20 cellular contexts compared by ENCODE assay signal in genomic region chr1:44640178-44640865, GRCh38. TPM values are rescaled to one million over a fixed set of nuclear protein-coding genes. Genes with fewer than 3 reads are reported as not detected.
A peak's percentile ranks its signal among the peaks of the same experiment; 100 is the strongest.
DNase-seq lines count a peak whose midpoint lies in the region; ATAC-seq, FAIRE-seq and TF ChIP-seq lines count a peak whose summit lies in the region.
"Had no signal": no experiment of that assay in that cellular context is flagged by ENCODE, and none has a peak within 500 bp of the region (broad histone marks: within the 10 kb centered on the region; RNA-seq: fewer than 3 reads in every experiment).

No MANE protein-coding gene starts in this region.

- no peaks in the 10 kb centered on the region for H3K9me3 ChIP-seq in kidney (ENCODE audit: control insufficient read depth in 1 of 2, low read length in 2 of 2)
- H3K9me3 ChIP-seq: stomach had no signal

- H3K4me1 ChIP-seq in kidney (ENCODE audit: control insufficient read depth in 1 of 2, insufficient read depth in 1 of 2, low read depth in 1 of 2, low read length in 2 of 2) = peaks cover 0 to 3% of the 10 kb centered on the region in 2 donors

- H3K27ac ChIP-seq in layer of hippocampus (ENCODE audit: low read depth, low read length) (peak overlapping the region; percentile 33), kidney (ENCODE audit: low read depth in 2 of 2, low read length in 2 of 2) (no peak overlapping the region)
- H3K27ac ChIP-seq: coronary artery, stomach had no signal

- no peak for DNase-seq in Right ventricle myocardium inferior (ENCODE audit: missing footprints)
- DNase-seq in cardiac septum (ENCODE audit: low spot score) = no peak
- peak; percentile 99 for DNase-seq in NCI-H82 (lab: John Stamatoyannopoulos, UW)
- no peak for DNase-seq in hepatic stellate cell (ENCODE audit: low spot score)
- DNase-seq in kidney = no peak
- DNase-seq in NOMO-1 treated with dmso at 0.1 percent for 144 hours (lab: John Stamatoyannopoulos, UW; ENCODE audit: unreplicated experiment) = no peak
- no peak for DNase-seq in NCI-H1048 (lab: John Stamatoyannopoulos, UW)
- DNase-seq: ACHN; activated CD4-positive, alpha-beta T cell treated with anti-CD3 and anti-CD28 coated beads for 4 hours; activated gamma-delta T cell treated with Interleukin-2 at 50 U/mL for 16 hours; foreskin melanocyte; Kasumi-1; natural killer cell; NCI-H2029 treated with DMSO at 0.1 percent for 48 hours; stomach had no signal

- no peak overlapping the region for H3K4me3 ChIP-seq in kidney (ENCODE audit: low read length in 2 of 2)
- H3K4me3 ChIP-seq: coronary artery, stomach had no signal

- FAIRE-seq in kidney (lab: Jason Lieb, UNC) = no peak
- FAIRE-seq: astrocyte, H1 had no signal

- peak; percentile 73 for ATAC-seq in Right ventricle myocardium inferior
- ATAC-seq: natural killer cell had no signal

- H3K27me3 ChIP-seq in layer of hippocampus (ENCODE audit: control insufficient read depth, insufficient read depth, low read length) = no peaks in the 10 kb centered on the region
- H3K27me3 ChIP-seq: stomach had no signal

- intact Hi-C loops in Right ventricle myocardium inferior (cut with DNase I) (no loop called here), cardiac septum (cut with DNase I) (no loop called here), kidney (cut with DNase I) (no loop called here)

- TF ChIP-seq CTCF in kidney (IDR thresholded peaks at IDR 0.05; ENCODE audit: borderline replicate concordance, extremely low read depth, insufficient read depth) = no peak

- H3K9ac ChIP-seq in kidney (ENCODE audit: low read length in 2 of 2) = no peak overlapping the region

- H3K36me3 ChIP-seq in kidney (ENCODE audit: control insufficient read depth in 1 of 2, insufficient read depth in 2 of 2, low read length in 2 of 2) = peaks cover 45 to 61% of the 10 kb centered on the region in 2 donors

RNA-seq across cellular contexts. Expression of gene TMEM53, which starts 34.0 kb away (rescaled TPM):
- total RNA-seq in Right ventricle myocardium inferior = 11.8 TPM
- total RNA-seq in cardiac septum = 9.8 TPM
- 16.4 TPM for total RNA-seq in kidney
- polyA plus RNA-seq in kidney (ENCODE audit: insufficient read depth, low read depth, low replicate concordance) = 45.0 TPM

RNA-seq across cellular contexts. Expression of gene ARMH1, which starts 34.2 kb away (rescaled TPM):
- total RNA-seq in Right ventricle myocardium inferior (0.78 TPM), cardiac septum (0.70 TPM), kidney (3.9 TPM)
- 3.4 TPM for polyA plus RNA-seq in kidney (ENCODE audit: insufficient read depth, low read depth, low replicate concordance)
- total RNA-seq: Daoy had no signal
